11 cellular contexts compared by ENCODE assay signal in the genomic region with DNA sequence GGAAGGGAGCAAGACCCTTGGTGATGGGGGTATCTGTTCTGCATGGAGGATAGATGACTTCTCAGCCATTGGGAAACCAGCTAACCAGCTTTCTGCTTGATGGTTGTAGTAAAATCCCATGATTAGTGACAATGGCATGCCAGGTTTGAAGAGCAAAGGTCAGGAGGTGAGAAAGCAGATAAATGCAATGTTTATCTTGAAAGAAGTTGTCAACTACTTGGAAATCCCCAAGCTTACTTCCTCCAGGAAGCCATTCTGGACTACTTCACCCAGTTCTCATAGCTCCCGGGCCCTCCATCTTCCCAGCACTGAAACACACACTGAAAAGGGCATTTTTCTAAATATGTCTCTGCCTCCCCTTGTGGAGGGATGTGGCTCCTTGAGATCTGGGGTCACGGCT. TPM values are rescaled to one million over a fixed set of nuclear protein-coding genes. Genes with fewer than 3 reads are reported as not detected.
DNase-seq lines count a peak whose midpoint lies in the region; ATAC-seq and TF ChIP-seq lines count a peak whose summit lies in the region.
"Had no signal": no experiment of that assay in that cellular context is flagged by ENCODE, and none has a peak within 500 bp of the region (broad histone marks: within the 10 kb centered on the region; RNA-seq: fewer than 3 reads in every experiment).

No MANE protein-coding gene starts in this region.

- peak overlapping the region; percentile 93 for H3K27ac Mint-ChIP-seq in effector memory CD8-positive, alpha-beta T cell
- H3K27ac Mint-ChIP-seq in progenitor cell of endocrine pancreas = peak overlapping the region; percentile 79

- no peak overlapping the region for H3K4me3 ChIP-seq in OCI-LY1 (ENCODE audit: low read depth, low read length, poor library complexity, severe bottlenecking)

- H3K4me1 ChIP-seq in OCI-LY1 (ENCODE audit: insufficient read depth, low read length, severe bottlenecking) = peaks cover 85% of the 10 kb centered on the region

- H3K9ac ChIP-seq in OCI-LY1 (ENCODE audit: low read length) = peak overlapping the region; percentile 30; the same call in 1 of the 2 replicates

- H3K79me2 ChIP-seq in OCI-LY1 (ENCODE audit: insufficient read depth, low read length) = peaks cover 12% of the 10 kb centered on the region; the same call in 1 of the 2 replicates

- H3K9me2 ChIP-seq in OCI-LY1 (ENCODE audit: low read depth, low read length) = no peaks in the 10 kb centered on the region

- peak overlapping the region; percentile 13; the same call in 1 of the 2 replicates for H3K4me2 ChIP-seq in OCI-LY1 (ENCODE audit: low read length)

- ATAC-seq in effector memory CD8-positive, alpha-beta T cell (replicated peaks) = no peak
- ATAC-seq in HG02885 (IDR thresholded peaks at IDR 0.05; ENCODE audit: poor library complexity, unreplicated experiment) (no peak), HG02763 (IDR thresholded peaks at IDR 0.05; ENCODE audit: unreplicated experiment) (no peak)

- H3K27ac ChIP-seq in OCI-LY1 (ENCODE audit: low read depth, low read length, poor library complexity, severe bottlenecking) = peak overlapping the region; percentile 63

- H3K4me3 Mint-ChIP-seq in effector memory CD8-positive, alpha-beta T cell = peak overlapping the region; percentile 53 to 66
- no peak overlapping the region for H3K4me3 Mint-ChIP-seq in progenitor cell of endocrine pancreas (ENCODE audit: low read depth)

- H4K20me1 ChIP-seq in OCI-LY1 (ENCODE audit: insufficient read depth, low read length) = no peaks in the 10 kb centered on the region

- H3K36me3 ChIP-seq in OCI-LY1 (ENCODE audit: insufficient read depth, low read length) = peaks cover 4% of the 10 kb centered on the region; the same call in 1 of the 2 replicates

- no peaks in the 10 kb centered on the region for H3K9me3 ChIP-seq in OCI-LY1 (ENCODE audit: low read length)

- no peaks in the 10 kb centered on the region for H3K9me3 Mint-ChIP-seq in effector memory CD8-positive, alpha-beta T cell
- H3K9me3 Mint-ChIP-seq in progenitor cell of endocrine pancreas (ENCODE audit: low read depth) = peaks cover under 1% of the 10 kb centered on the region

- peaks cover 82 to 83% of the 10 kb centered on the region in 2 donors for H3K4me1 Mint-ChIP-seq in effector memory CD8-positive, alpha-beta T cell (ENCODE audit: low read depth in 2 of 2)
- peaks cover 16% of the 10 kb centered on the region for H3K4me1 Mint-ChIP-seq in progenitor cell of endocrine pancreas (ENCODE audit: low read depth)

- TF ChIP-seq CTCF in OCI-LY1 (IDR thresholded peaks at IDR 0.05; ENCODE audit: low read length) (no peak), progenitor cell of endocrine pancreas (IDR thresholded peaks at IDR 0.05; ENCODE audit: unreplicated experiment) (no peak)

- peak; percentile 0 for DNase-seq in DMS53 treated with DMSO at 0.1 percent for 48 hours (lab: John Stamatoyannopoulos, UW; ENCODE audit: unreplicated experiment)
- no peak for DNase-seq in effector memory CD8-positive, alpha-beta T cell
- no peak for DNase-seq in progenitor cell of endocrine pancreas (ENCODE audit: low spot score, unreplicated experiment)
- DNase-seq in superior temporal gyrus (ENCODE audit: extremely low spot score) = no peak
- DNase-seq in anterior cingulate cortex (lab: John Stamatoyannopoulos, UW) = no peak
- DNase-seq: GOT3; NCI-H2171; stimulated activated CD8-positive, alpha-beta memory T cell treated with anti-CD3 and anti-CD28 coated beads, Interleukin-4, amount 100 ng/mL, for 48 hours had no signal

- no peaks in the 10 kb centered on the region for H3K27me3 ChIP-seq in OCI-LY1 (ENCODE audit: insufficient read depth, low read length)

- H3K27me3 Mint-ChIP-seq in effector memory CD8-positive, alpha-beta T cell = no peaks in the 10 kb centered on the region
- no peaks in the 10 kb centered on the region for H3K27me3 Mint-ChIP-seq in progenitor cell of endocrine pancreas

- peaks cover 3% of the 10 kb centered on the region for H3K36me3 Mint-ChIP-seq in effector memory CD8-positive, alpha-beta T cell (ENCODE audit: insufficient read depth)
- no peaks in the 10 kb centered on the region for H3K36me3 Mint-ChIP-seq in progenitor cell of endocrine pancreas (ENCODE audit: insufficient read depth)

- no peaks in the 10 kb centered on the region for H3F3A ChIP-seq in OCI-LY1 (ENCODE audit: insufficient read depth, low read length)

- H2AFZ ChIP-seq in OCI-LY1 (ENCODE audit: low read length) = no peak overlapping the region

RNA-seq across cellular contexts. Expression of a gene that starts 51.3 kb away (rescaled TPM):
- 49.9 and 51.3 TPM in 2 replicates for total RNA-seq in progenitor cell of endocrine pancreas
